Comparison of ENCODE assay signal across 8 cellular contexts in genomic region chr2:166361351-166362153, GRCh38. TPM values are rescaled to one million over a fixed set of nuclear protein-coding genes. Genes with fewer than 3 reads are reported as not detected.
DNase-seq lines count a peak whose midpoint lies in the region; ATAC-seq and TF ChIP-seq lines count a peak whose summit lies in the region.

No MANE protein-coding gene starts in this region.

- H3K27me3 ChIP-seq in heart left ventricle, result no peaks in the 10 kb centered on the region
- H3K27me3 ChIP-seq in right atrium auricular region, result no peaks in the 10 kb centered on the region
- H3K27me3 ChIP-seq in brain microvascular endothelial cell (replicated peaks), result no peaks in the 10 kb centered on the region
- no peaks in the 10 kb centered on the region for H3K27me3 ChIP-seq in neuronal stem cell (ENCODE audit: control insufficient read depth in 3 of 3, insufficient read depth in 3 of 3, low read depth in 1 of 3, low read length in 3 of 3)

- no peak overlapping the region for H2BK5ac ChIP-seq in neuronal stem cell (ENCODE audit: low read length)

- H3K9me3 ChIP-seq in heart left ventricle, result no peaks in the 10 kb centered on the region
- H3K9me3 ChIP-seq in right atrium auricular region, result no peaks in the 10 kb centered on the region
- H3K9me3 ChIP-seq in neuronal stem cell (replicated peaks in 1 of 2; ENCODE audit: control insufficient read depth in 2 of 2, insufficient read depth in 1 of 2, low read depth in 1 of 2, low read length in 2 of 2), result no peaks in the 10 kb centered on the region

- H3K4me3 ChIP-seq in heart left ventricle, result no peak overlapping the region
- H3K4me3 ChIP-seq in right atrium auricular region, result no peak overlapping the region
- no peak overlapping the region for H3K4me3 ChIP-seq in brain microvascular endothelial cell (ENCODE audit: low read depth, low read length)
- H3K4me3 ChIP-seq in neuronal stem cell (ENCODE audit: low read length in 2 of 2), result no peak overlapping the region

- H3K14ac ChIP-seq in neuronal stem cell (ENCODE audit: low read length), result no peak overlapping the region

- H3K4ac ChIP-seq in neuronal stem cell (ENCODE audit: low read length), result no peak overlapping the region

- intact Hi-C loops in heart left ventricle (cut with DNase I), result loop anchor here in 5 of 10 donors (5.0 to 10.0 kb wide), 3 partner anchors 151 to 156 kb away; no protein-coding TSS in a partner anchor
- intact Hi-C loops in posterior vena cava (cut with DNase I), result no loop called here

- H3K4me2 ChIP-seq in neuronal stem cell (ENCODE audit: insufficient read depth, low read length, poor library complexity, severe bottlenecking), result no peak overlapping the region

- H3K36me3 ChIP-seq in heart left ventricle (no peaks in the 10 kb centered on the region), right atrium auricular region (no peaks in the 10 kb centered on the region), brain microvascular endothelial cell (replicated peaks) (no peaks in the 10 kb centered on the region), neuronal stem cell (replicated peaks in 1 of 2; ENCODE audit: control insufficient read depth in 2 of 2, insufficient read depth in 2 of 2, low read length in 2 of 2) (no peaks in the 10 kb centered on the region)

- WGBS in heart left ventricle, 4 donors, result 71 to 76% (median 75%) methylated on average over 3 of the region's 3 CpGs
- 100% methylated on average over 1 of the region's 3 CpGs; no CpG with 5 or more reads in 1 of the 2 donors for WGBS in neuronal stem cell (ENCODE audit: extremely low coverage in 2 of 2, insufficient read length in 2 of 2, insufficient replicate concordance in 1 of 2), 2 donors

- H3K27ac ChIP-seq in heart left ventricle (no peak overlapping the region), right atrium auricular region (no peak overlapping the region), brain microvascular endothelial cell (peak overlapping the region; percentile 17), neuronal stem cell (replicated peaks; ENCODE audit: low read length) (no peak overlapping the region)

- ATAC-seq in heart left ventricle (no peak), GM18870 (IDR thresholded peaks at IDR 0.05; ENCODE audit: unreplicated experiment) (no peak)

- H2BK15ac ChIP-seq in neuronal stem cell (ENCODE audit: low read length), result no peak overlapping the region

- no peak overlapping the region for H3K9ac ChIP-seq in neuronal stem cell (ENCODE audit: low read depth, low read length, poor library complexity)

- TF ChIP-seq CTCF in heart left ventricle (IDR thresholded peaks at IDR 0.05), result peak in 10 of 12 donors; percentile 16 to 50 (median 31)
- peak in 1 of 2 donors; percentile 47 for TF ChIP-seq CTCF in right atrium auricular region (IDR thresholded peaks at IDR 0.05)
- peak; percentile 60 for TF ChIP-seq CTCF in brain microvascular endothelial cell (IDR thresholded peaks at IDR 0.05; ENCODE audit: low read depth, low read length, missing control alignments)

- no peak overlapping the region for H2BK120ac ChIP-seq in neuronal stem cell (ENCODE audit: low read depth, low read length)

- DNase-seq in heart left ventricle (no peak), right atrium auricular region (ENCODE audit: low spot score) (no peak), LoVo (ENCODE audit: low spot score) (peak; percentile 16), brain microvascular endothelial cell (peak; percentile 29), neuronal stem cell (ENCODE audit: low spot score) (no peak), mucosa of gallbladder (ENCODE audit: low spot score) (no peak), posterior vena cava (ENCODE audit: low spot score) (no peak)

- no peak overlapping the region for H4K91ac ChIP-seq in neuronal stem cell (ENCODE audit: low read depth, low read length, poor library complexity)

- H2AFZ ChIP-seq in neuronal stem cell (ENCODE audit: low read length), result peak overlapping the region; percentile 30

- no peak for TF ChIP-seq POLR2A in heart left ventricle (IDR thresholded peaks at IDR 0.05)

- H3K18ac ChIP-seq in neuronal stem cell (ENCODE audit: low read length), result no peak overlapping the region

- in situ Hi-C loops in brain microvascular endothelial cell (cut with HindIII; ENCODE audit: low pct_ligation_motif_present, low sequenced_read_pairs), result no loop called here

- no peaks in the 10 kb centered on the region for H3K4me1 ChIP-seq in heart left ventricle
- no peaks in the 10 kb centered on the region for H3K4me1 ChIP-seq in right atrium auricular region
- no peaks in the 10 kb centered on the region for H3K4me1 ChIP-seq in neuronal stem cell (ENCODE audit: control insufficient read depth in 2 of 2, insufficient read depth in 1 of 2, low read depth in 1 of 2, low read length in 2 of 2)

- no peak overlapping the region for H4K8ac ChIP-seq in neuronal stem cell (ENCODE audit: low read depth, low read length)

- H3K23ac ChIP-seq in neuronal stem cell (ENCODE audit: low read depth, low read length, poor library complexity), result no peak overlapping the region

- no peaks in the 10 kb centered on the region for H3K79me1 ChIP-seq in neuronal stem cell (ENCODE audit: low read depth, low read length)

- no peak overlapping the region for H2AK5ac ChIP-seq in neuronal stem cell (ENCODE audit: low read depth, low read length)

- no peak overlapping the region for H2BK12ac ChIP-seq in neuronal stem cell (ENCODE audit: low read length)

RNA-seq across cellular contexts. Expression of gene SCN9A, which starts 14.2 kb away (rescaled TPM):
- total RNA-seq in heart left ventricle, result 1 to 10 TPM in 5 of 9 donors, under 1 TPM in 4; 0.50 to 3.2 (median 1.1) TPM
- under 1 TPM; 0.08 to 0.27 TPM for polyA plus RNA-seq in heart left ventricle
- total RNA-seq in right atrium auricular region, result 1 to 10 TPM in 1 of 2 donors, under 1 TPM in 1; 0.51 to 1.1 TPM
- polyA plus RNA-seq in neuronal stem cell (2013, experiment 1 of 2), result 0.17 TPM
- 0.21 TPM for polyA plus RNA-seq in neuronal stem cell (2013, experiment 2 of 2)
- total RNA-seq in mucosa of gallbladder, result 6.8 TPM
- 1 to 10 TPM; 2.5 to 5.7 TPM for total RNA-seq in posterior vena cava

Comparison
In these comparisons a context has a peak if more than half of its experiments do, and no peak if none do; other contexts are left out.
1. DNase-seq: peak in LoVo (single experiment) and brain microvascular endothelial cell (single experiment); none in heart left ventricle (0 of 5), right atrium auricular region (single experiment), neuronal stem cell (single experiment), mucosa of gallbladder (single experiment) and posterior vena cava (single experiment).